ENCODE assay signal across 1 cellular context in the genomic region with DNA sequence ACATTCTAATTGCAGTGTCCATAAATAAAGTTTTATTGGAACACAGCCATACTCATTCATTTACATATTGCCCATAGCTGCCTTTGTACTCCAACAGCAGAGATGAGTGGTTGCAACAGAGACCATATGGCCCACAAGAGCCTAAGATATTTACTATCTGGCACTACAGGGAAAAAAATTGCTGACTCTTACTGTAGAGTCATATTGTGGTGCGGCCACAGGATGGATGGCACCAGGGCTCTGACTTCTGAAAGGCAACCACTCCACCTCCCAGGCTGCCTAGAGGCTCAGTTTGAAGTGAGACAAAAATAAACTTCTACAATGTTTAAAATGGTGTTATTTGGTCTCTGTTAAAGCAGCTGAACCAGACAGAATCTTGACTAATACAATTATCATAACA.
TF ChIP-seq lines count a peak whose summit lies in the region.

No MANE protein-coding gene starts in this region.

TF ChIP-seq in K562, 482 proteins besides CTCF, POLR2A, EP300 and RAD21:
- TF ChIP-seq, protein P1, sequence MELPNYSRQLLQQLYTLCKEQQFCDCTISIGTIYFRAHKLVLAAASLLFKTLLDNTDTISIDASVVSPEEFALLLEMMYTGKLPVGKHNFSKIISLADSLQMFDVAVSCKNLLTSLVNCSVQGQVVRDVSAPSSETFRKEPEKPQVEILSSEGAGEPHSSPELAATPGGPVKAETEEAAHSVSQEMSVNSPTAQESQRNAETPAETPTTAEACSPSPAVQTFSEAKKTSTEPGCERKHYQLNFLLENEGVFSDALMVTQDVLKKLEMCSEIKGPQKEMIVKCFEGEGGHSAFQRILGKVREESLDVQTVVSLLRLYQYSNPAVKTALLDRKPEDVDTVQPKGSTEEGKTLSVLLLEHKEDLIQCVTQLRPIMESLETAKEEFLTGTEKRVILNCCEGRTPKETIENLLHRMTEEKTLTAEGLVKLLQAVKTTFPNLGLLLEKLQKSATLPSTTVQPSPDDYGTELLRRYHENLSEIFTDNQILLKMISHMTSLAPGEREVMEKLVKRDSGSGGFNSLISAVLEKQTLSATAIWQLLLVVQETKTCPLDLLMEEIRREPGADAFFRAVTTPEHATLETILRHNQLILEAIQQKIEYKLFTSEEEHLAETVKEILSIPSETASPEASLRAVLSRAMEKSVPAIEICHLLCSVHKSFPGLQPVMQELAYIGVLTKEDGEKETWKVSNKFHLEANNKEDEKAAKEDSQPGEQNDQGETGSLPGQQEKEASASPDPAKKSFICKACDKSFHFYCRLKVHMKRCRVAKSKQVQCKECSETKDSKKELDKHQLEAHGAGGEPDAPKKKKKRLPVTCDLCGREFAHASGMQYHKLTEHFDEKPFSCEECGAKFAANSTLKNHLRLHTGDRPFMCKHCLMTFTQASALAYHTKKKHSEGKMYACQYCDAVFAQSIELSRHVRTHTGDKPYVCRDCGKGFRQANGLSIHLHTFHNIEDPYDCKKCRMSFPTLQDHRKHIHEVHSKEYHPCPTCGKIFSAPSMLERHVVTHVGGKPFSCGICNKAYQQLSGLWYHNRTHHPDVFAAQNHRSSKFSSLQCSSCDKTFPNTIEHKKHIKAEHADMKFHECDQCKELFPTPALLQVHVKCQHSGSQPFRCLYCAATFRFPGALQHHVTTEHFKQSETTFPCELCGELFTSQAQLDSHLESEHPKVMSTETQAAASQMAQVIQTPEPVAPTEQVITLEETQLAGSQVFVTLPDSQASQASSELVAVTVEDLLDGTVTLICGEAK (IDR thresholded peaks at IDR 0.05), result peak; percentile 55
- TF ChIP-seq, protein P1 (CRISPR knock-in tag; IDR thresholded peaks at IDR 0.05), result no peak
- TF ChIP-seq HDAC1 (IDR thresholded peaks at IDR 0.05) (no peak), ARID1B (IDR thresholded peaks at IDR 0.05) (no peak), ZNF778 (CRISPR knock-in tag; IDR thresholded peaks at IDR 0.05) (no peak)
- TF ChIP-seq, protein P2, sequence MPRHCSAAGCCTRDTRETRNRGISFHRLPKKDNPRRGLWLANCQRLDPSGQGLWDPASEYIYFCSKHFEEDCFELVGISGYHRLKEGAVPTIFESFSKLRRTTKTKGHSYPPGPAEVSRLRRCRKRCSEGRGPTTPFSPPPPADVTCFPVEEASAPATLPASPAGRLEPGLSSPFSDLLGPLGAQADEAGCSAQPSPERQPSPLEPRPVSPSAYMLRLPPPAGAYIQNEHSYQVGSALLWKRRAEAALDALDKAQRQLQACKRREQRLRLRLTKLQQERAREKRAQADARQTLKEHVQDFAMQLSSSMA (CRISPR knock-in tag; IDR thresholded peaks at IDR 0.05), result no peak
